In the genomic region with DNA sequence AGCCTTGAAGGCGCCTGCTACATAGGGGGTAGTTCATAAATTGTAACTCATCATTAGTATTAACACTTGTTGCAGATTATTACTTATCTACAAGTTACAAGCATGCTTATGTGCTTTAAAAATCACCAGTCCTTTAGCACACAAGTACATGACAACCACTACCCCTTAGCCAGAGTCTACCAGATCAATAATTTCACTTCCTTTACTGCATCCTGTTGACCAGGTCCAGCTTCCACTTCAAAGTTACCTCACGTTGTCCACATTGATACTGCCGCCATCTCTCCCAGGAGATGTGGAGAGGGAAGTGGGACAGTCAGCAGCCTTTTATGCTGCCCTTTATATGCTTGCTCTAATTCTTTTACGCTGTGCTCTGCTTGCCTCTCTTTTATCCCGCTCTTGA, we compare ENCODE assay signal across 18 cellular contexts.
"Had no signal": no experiment of that assay in that cellular context is flagged by ENCODE, and none has a peak within 500 bp of the region (broad histone marks: within the 10 kb centered on the region; RNA-seq: fewer than 3 reads in every experiment).

No MANE protein-coding gene starts in this region.

- H3K4me1 ChIP-seq: body of pancreas, psoas muscle, stomach had no signal

- H3K27me3 Mint-ChIP-seq: activated CD8-positive, alpha-beta T cell treated with anti-CD3 and anti-CD28 coated beads for 36 hours had no signal

- H3K27ac ChIP-seq: body of pancreas, dorsolateral prefrontal cortex, ovary, psoas muscle, stomach had no signal

- H3K4me3 Mint-ChIP-seq: activated CD8-positive, alpha-beta T cell treated with anti-CD3 and anti-CD28 coated beads for 36 hours; activated naive CD8-positive, alpha-beta T cell treated with anti-CD3 and anti-CD28 coated beads, Interleukin-2, amount 10 ng/mL, durations not matched to agents 7 days and 5 days; naive B cell; neural crest cell had no signal

- H3K27me3 ChIP-seq: body of pancreas, dorsolateral prefrontal cortex, ovary, stomach had no signal

- H3K4me1 Mint-ChIP-seq: activated naive CD8-positive, alpha-beta T cell treated with anti-CD3 and anti-CD28 coated beads, Interleukin-2, amount 10 ng/mL, durations not matched to agents 7 days and 5 days; naive B cell; neural crest cell had no signal

- DNase-seq: activated CD4-positive, alpha-beta T cell treated with anti-CD3 and anti-CD28 coated beads for 48 hours; activated CD4-positive, CD25-positive, alpha-beta regulatory T cell; activated CD8-positive, alpha-beta T cell treated with anti-CD3 and anti-CD28 coated beads for 36 hours; activated naive CD4-positive, alpha-beta T cell treated with Interleukin-2 at 50 U/mL for 16 hours; activated naive CD8-positive, alpha-beta T cell treated with anti-CD3 and anti-CD28 coated beads, Interleukin-2, amount 10 ng/mL, durations not matched to agents 7 days and 5 days; activated T-cell treated with anti-CD3 and anti-CD28 coated beads, Interleukin-2, amount 50 U/mL, for 1 hour; amygdala; body of pancreas; dorsolateral prefrontal cortex; mesenchymal stem cell; mucosa of descending colon; naive B cell; ovary; psoas muscle; right cardiac atrium; stomach had no signal

- H3K9me3 ChIP-seq: body of pancreas, mucosa of descending colon, ovary, psoas muscle, stomach had no signal

- H3K27ac Mint-ChIP-seq: activated CD8-positive, alpha-beta T cell treated with anti-CD3 and anti-CD28 coated beads for 36 hours; activated naive CD8-positive, alpha-beta T cell treated with anti-CD3 and anti-CD28 coated beads, Interleukin-2, amount 10 ng/mL, durations not matched to agents 7 days and 5 days; activated T-helper 2 cell treated with anti-CD3 and anti-CD28 coated beads, Interferon-gamma antibody, Interleukin-2, Interleukin-4, amounts not matched to agents 10 μg/mL and 5 μg/mL and 100 μg/mL, durations not matched to agents 14 hours and 24 hours and 36 hours; naive B cell had no signal

- H3K4me3 ChIP-seq: body of pancreas, dorsolateral prefrontal cortex, mucosa of descending colon, ovary, psoas muscle, stomach had no signal

- H3K36me3 ChIP-seq: ovary, stomach had no signal

- H3K9me3 Mint-ChIP-seq: activated CD8-positive, alpha-beta T cell treated with anti-CD3 and anti-CD28 coated beads for 36 hours; activated naive CD8-positive, alpha-beta T cell treated with anti-CD3 and anti-CD28 coated beads, Interleukin-2, amount 10 ng/mL, durations not matched to agents 7 days and 5 days; activated T-helper 2 cell treated with anti-CD3 and anti-CD28 coated beads, Interferon-gamma antibody, Interleukin-2, Interleukin-4, amounts not matched to agents 10 μg/mL and 5 μg/mL and 100 μg/mL, durations not matched to agents 14 hours and 24 hours and 36 hours had no signal

- H3K36me3 Mint-ChIP-seq: activated naive CD8-positive, alpha-beta T cell treated with anti-CD3 and anti-CD28 coated beads, Interleukin-2, amount 10 ng/mL, durations not matched to agents 7 days and 5 days; naive B cell had no signal

- ATAC-seq: activated CD8-positive, alpha-beta T cell treated with anti-CD3 and anti-CD28 coated beads for 36 hours; body of pancreas; mucosa of descending colon; psoas muscle; right cardiac atrium had no signal
